31 cellular contexts compared by ENCODE assay signal in genomic region chr7:13449460-13449859, GRCh38.
"Had no signal": no experiment of that assay in that cellular context is flagged by ENCODE, and none has a peak within 500 bp of the region (broad histone marks: within the 10 kb centered on the region; RNA-seq: fewer than 3 reads in every experiment).

No MANE protein-coding gene starts in this region.

- H3K4me3 ChIP-seq: ascending aorta, cardiac muscle cell had no signal

- H3K27ac ChIP-seq: ascending aorta, cardiac muscle cell, VCaP had no signal

- ATAC-seq: activated CD4-positive, alpha-beta T cell treated with anti-CD3 and anti-CD28 coated beads for 36 hours; activated CD4-positive, CD25-positive, alpha-beta regulatory T cell treated with anti-CD3 and anti-CD28 coated beads, Interleukin-2, amount 50 U/mL, for 24 hours; activated CD8-positive, alpha-beta memory T cell treated with anti-CD3 and anti-CD28 coated beads, Interleukin-2, amount 10 ng/mL, durations not matched to agents 7 days and 5 days; activated CD8-positive, alpha-beta T cell treated with anti-CD3 and anti-CD28 coated beads, Interleukin-2, amount 10 ng/mL, durations not matched to agents 7 days and 5 days; activated naive CD8-positive, alpha-beta T cell treated with anti-CD3 and anti-CD28 coated beads, Interleukin-2, amount 50 U/mL, for 24 hours had no signal

- H3K36me3 ChIP-seq: ascending aorta, cardiac muscle cell had no signal

- H3K9me3 ChIP-seq: ascending aorta had no signal

- DNase-seq: activated CD4-positive, alpha-beta memory T cell treated with anti-CD3 and anti-CD28 coated beads, Interleukin-2, amount 10 ng/mL, durations not matched to agents 7 days and 5 days; activated CD4-positive, alpha-beta T cell treated with anti-CD3 and anti-CD28 coated beads for 1 hour; activated CD4-positive, alpha-beta T cell treated with anti-CD3 and anti-CD28 coated beads for 36 hours; activated CD4-positive, alpha-beta T cell treated with anti-CD3 and anti-CD28 coated beads for 48 hours; activated CD4-positive, alpha-beta T cell treated with anti-CD3 and anti-CD28 coated beads, Interleukin-2, amount 10 ng/mL, durations not matched to agents 7 days and 5 days; activated CD4-positive, alpha-beta T cell treated with anti-CD3 and anti-CD28 coated beads, Interleukin-2, amount 50 U/mL, for 48 hours; activated CD4-positive, CD25-positive, alpha-beta regulatory T cell; activated CD8-positive, alpha-beta memory T cell treated with anti-CD3 and anti-CD28 coated beads for 24 hours; activated CD8-positive, alpha-beta memory T cell treated with anti-CD3 and anti-CD28 coated beads, Interleukin-2, amount 10 ng/mL, durations not matched to agents 7 days and 5 days; activated CD8-positive, alpha-beta memory T cell treated with anti-CD3 and anti-CD28 coated beads, Interleukin-2, amount 50 U/mL, for 48 hours; activated CD8-positive, alpha-beta T cell treated with anti-CD3 and anti-CD28 coated beads, Interleukin-2, amount 10 ng/mL, durations not matched to agents 7 days and 5 days; activated effector memory CD4-positive, alpha-beta T cell treated with Interleukin-2 at 50 U/mL for 16 hours; activated gamma-delta T cell; activated naive CD4-positive, alpha-beta T cell treated with anti-CD3 and anti-CD28 coated beads, Interleukin-2, amount 10 ng/mL, durations not matched to agents 7 days and 5 days; activated naive CD4-positive, alpha-beta T cell treated with Interleukin-2 at 50 U/mL for 16 hours; activated naive CD8-positive, alpha-beta T cell treated with anti-CD3 and anti-CD28 coated beads, Interleukin-2, amount 10 ng/mL, durations not matched to agents 7 days and 5 days; activated naive CD8-positive, alpha-beta T cell treated with anti-CD3 and anti-CD28 coated beads, Interleukin-2, amount 50 U/mL, for 24 hours; activated T-cell treated with anti-CD3 and anti-CD28 coated beads, Interleukin-2, amount 50 U/mL, for 24 hours; activated T-cell treated with anti-CD3 and anti-CD28 coated beads, Interleukin-2, amount 50 U/mL, for 48 hours; amygdala; anterior cingulate cortex; caudate nucleus; cerebellar nuclear complex; T-helper 2 cell; T-helper 9 cell had no signal

- H3K27me3 ChIP-seq: ascending aorta, cardiac muscle cell had no signal

- FAIRE-seq: bronchial epithelial cell, TTC549 had no signal

- H3K4me1 ChIP-seq: ascending aorta had no signal
